Comparison of ENCODE assay signal across 14 cellular contexts in the genomic region with DNA sequence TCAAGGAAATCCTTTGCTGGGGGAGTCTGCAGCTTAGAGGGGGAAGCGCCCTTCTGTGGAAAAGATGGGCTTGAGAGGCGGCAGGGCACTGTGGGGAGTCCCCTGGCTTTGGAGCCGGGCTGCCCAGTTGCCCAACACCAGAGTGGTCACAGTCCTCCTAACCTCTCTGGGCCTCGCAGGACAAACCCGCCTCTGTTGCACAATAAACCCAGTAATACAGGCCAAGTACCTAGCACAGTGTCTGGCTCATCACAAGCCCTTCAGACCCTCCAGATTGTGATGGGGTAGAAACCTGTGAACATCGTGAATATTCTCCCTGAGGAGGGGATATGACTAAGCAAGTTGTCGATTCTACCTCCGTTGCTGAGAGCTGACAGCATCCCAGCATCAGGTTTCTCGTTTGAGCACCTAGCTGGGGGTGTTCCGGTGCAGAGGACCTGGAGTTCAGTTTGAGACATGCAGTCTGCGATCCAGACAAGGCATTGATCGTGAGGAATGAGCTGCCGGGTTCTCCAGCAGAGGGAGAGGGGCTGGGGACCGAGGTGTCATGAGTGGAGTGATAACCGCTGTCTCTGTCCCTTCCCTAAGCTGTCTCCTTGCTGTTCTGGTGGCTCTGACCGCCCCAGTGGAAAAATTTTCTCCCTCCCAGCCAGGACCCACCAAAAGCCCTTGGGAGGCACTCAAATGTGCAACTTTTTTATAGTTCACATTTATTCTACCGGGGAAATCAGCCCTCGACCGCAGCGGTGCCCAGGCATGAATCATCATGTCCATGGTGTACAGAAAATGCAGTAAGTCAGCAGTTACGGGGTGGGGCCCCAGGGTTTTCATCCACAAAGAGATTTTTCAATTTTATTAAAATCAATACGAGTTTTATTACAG.
A peak's percentile ranks its signal among the peaks of the same experiment; 100 is the strongest.
DNase-seq lines count a peak whose midpoint lies in the region; TF ChIP-seq lines count a peak whose summit lies in the region.
"Had no signal": no experiment of that assay in that cellular context is flagged by ENCODE, and none has a peak within 500 bp of the region (broad histone marks: within the 10 kb centered on the region; RNA-seq: fewer than 3 reads in every experiment).

No MANE protein-coding gene starts in this region.

- H3K27me3 ChIP-seq in BLaER1 (no peaks in the 10 kb centered on the region), kidney epithelial cell (ENCODE audit: control insufficient read depth, insufficient read depth, low read length) (no peaks in the 10 kb centered on the region)
- no peaks in the 10 kb centered on the region for H3K27me3 ChIP-seq in effector memory CD4-positive, alpha-beta T cell (replicated peaks; ENCODE audit: control insufficient read depth, insufficient read depth, low read length, poor library complexity, severe bottlenecking)
- H3K27me3 ChIP-seq: cardiac muscle cell had no signal

- peaks cover 13% of the 10 kb centered on the region for H3K4me1 ChIP-seq in BLaER1
- H3K4me1 ChIP-seq in effector memory CD4-positive, alpha-beta T cell (ENCODE audit: control insufficient read depth, insufficient read depth, low read length, poor library complexity, severe bottlenecking): no peaks in the 10 kb centered on the region

- no peaks in the 10 kb centered on the region for H3K36me3 ChIP-seq in BLaER1
- H3K36me3 ChIP-seq in kidney epithelial cell (ENCODE audit: control insufficient read depth, insufficient read depth, low read length): no peaks in the 10 kb centered on the region
- H3K36me3 ChIP-seq in effector memory CD4-positive, alpha-beta T cell (ENCODE audit: control insufficient read depth, insufficient read depth, low read length): no peaks in the 10 kb centered on the region
- H3K36me3 ChIP-seq: cardiac muscle cell had no signal

- DNase-seq in KBM-7 (peak; percentile 3), SW480 (ENCODE audit: low spot score) (peak; percentile 54), kidney epithelial cell (ENCODE audit: low read depth) (peak; percentile 54), pons (ENCODE audit: low spot score) (no peak), GM20000 (ENCODE audit: low spot score) (no peak)
- DNase-seq in stimulated activated naive CD4-positive, alpha-beta T cell treated with Interleukin-2 at 50 U/mL for 16 hours (lab: John Stamatoyannopoulos, UW): no peak
- no peak for DNase-seq in effector memory CD4-positive, alpha-beta T cell
- DNase-seq: activated T-cell treated with anti-CD3 and anti-CD28 coated beads, Interleukin-2, amount 50 U/mL, for 4 hours; C1 segment of cervical spinal cord; left colon; stimulated activated CD4-positive, alpha-beta T cell treated with anti-CD3 and anti-CD28 coated beads, Interleukin-2, amount 100 ng/mL, for 48 hours; T-helper 9 cell had no signal

- in situ Hi-C loops in KBM-7 (cut with MboI; ENCODE audit: low pct_unique_long_range_greater_than_20kb, low sequenced_read_pairs): no loop called here

- H3K4me3 ChIP-seq in BLaER1 (no peak overlapping the region), kidney epithelial cell (ENCODE audit: low read depth, low read length) (no peak overlapping the region)
- H3K4me3 ChIP-seq in effector memory CD4-positive, alpha-beta T cell (ENCODE audit: insufficient read depth, low read depth, low read length, poor library complexity, severe bottlenecking): no peak overlapping the region
- H3K4me3 ChIP-seq: cardiac muscle cell had no signal

- no peaks in the 10 kb centered on the region for H4K20me1 ChIP-seq in BLaER1

- TF ChIP-seq CTCF in kidney epithelial cell (IDR thresholded peaks at IDR 0.05; ENCODE audit: insufficient read depth, low read length, poor library complexity, severe bottlenecking) (peak; percentile 13), GM20000 (IDR thresholded peaks at IDR 0.05; ENCODE audit: extremely low read depth, missing control alignments) (no peak)

- no peak overlapping the region for H3K9ac ChIP-seq in BLaER1

- H3K9me3 ChIP-seq in BLaER1: no peaks in the 10 kb centered on the region
- H3K9me3 ChIP-seq in effector memory CD4-positive, alpha-beta T cell (ENCODE audit: control insufficient read depth, low read length): no peaks in the 10 kb centered on the region

- no peak overlapping the region for H3K27ac ChIP-seq in BLaER1
- no peak overlapping the region for H3K27ac ChIP-seq in effector memory CD4-positive, alpha-beta T cell (ENCODE audit: insufficient read depth, low read length, poor library complexity, severe bottlenecking)
- H3K27ac ChIP-seq: cardiac muscle cell had no signal

- peak overlapping the region; percentile 59 for H3K4me2 ChIP-seq in BLaER1

Comparison
In these comparisons a context has a peak if more than half of its experiments do, and no peak if none do; other contexts are left out.
1. DNase-seq: peak in KBM-7 (single experiment), SW480 (single experiment) and kidney epithelial cell (single experiment); none in stimulated activated naive CD4-positive, alpha-beta T cell treated with Interleukin-2 at 50 U/mL for 16 hours (single experiment), pons (single experiment), effector memory CD4-positive, alpha-beta T cell (0 of 3) and GM20000 (single experiment).